ENCODE assay signal across 1 cellular context in the genomic region with DNA sequence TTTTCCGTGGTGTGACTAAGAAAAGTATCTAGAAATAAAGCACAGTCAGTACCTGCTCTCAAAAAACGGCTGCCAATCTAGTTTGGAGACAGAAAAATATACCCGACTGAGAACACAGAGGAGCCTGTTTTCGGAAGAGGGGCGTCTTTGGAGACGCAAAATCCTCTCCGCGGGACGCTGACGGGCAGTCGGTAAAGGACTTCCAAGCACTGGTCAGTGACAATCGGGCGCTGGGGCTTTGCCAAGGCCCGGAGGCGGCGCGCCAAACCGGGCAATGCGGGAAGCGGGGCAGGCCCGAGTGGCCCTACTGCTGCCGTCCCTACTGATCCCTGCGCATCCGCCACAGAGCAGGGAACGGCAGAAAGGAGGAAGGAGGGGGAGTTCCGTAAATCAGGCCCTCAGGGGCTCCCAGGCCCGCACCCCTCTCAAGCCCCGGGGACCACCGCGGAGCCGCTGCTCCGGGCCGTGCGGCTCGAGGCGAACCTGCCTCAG.
TF ChIP-seq lines count a peak whose summit lies in the region.

No MANE protein-coding gene starts in this region.

TF ChIP-seq in K562, 482 proteins besides CTCF, POLR2A, EP300 and RAD21 (continued from another document and continues in another):
- TF ChIP-seq ATF2 (CRISPR knock-in tag; IDR thresholded peaks at IDR 0.05): peak; percentile 12; the same call in 1 of the 2 replicates
- no peak for TF ChIP-seq ZNF175 (CRISPR knock-in tag; IDR thresholded peaks at IDR 0.05; ENCODE audit: low read depth)
- TF ChIP-seq CHD1 (IDR thresholded peaks at IDR 0.05; ENCODE audit: low read length): peak; percentile 80
- TF ChIP-seq ZNF639 (CRISPR knock-in tag; conservative IDR thresholded peaks at IDR 0.05 in 1 of 2, IDR thresholded peaks at IDR 0.05 in 1 of 2): peak in 1 of 2 experiments; percentile 28; a peak in 1 of 4 replicates
- no peak for TF ChIP-seq FOS (IDR thresholded peaks at IDR 0.05; ENCODE audit: extremely low read depth, insufficient read length)
- TF ChIP-seq MTF1 (CRISPR knock-in tag; IDR thresholded peaks at IDR 0.05; ENCODE audit: borderline replicate concordance): no peak
- no peak for TF ChIP-seq TFAP4 (CRISPR knock-in tag; IDR thresholded peaks at IDR 0.05; ENCODE audit: borderline replicate concordance)
- no peak for TF ChIP-seq HDAC3 (IDR thresholded peaks at IDR 0.05; ENCODE audit: borderline replicate concordance, partially characterized antibody)
- TF ChIP-seq JUN (IDR thresholded peaks at IDR 0.05; ENCODE audit: borderline replicate concordance, low read depth, low read length): no peak
- no peak for TF ChIP-seq JUN (CRISPR knock-in tag; IDR thresholded peaks at IDR 0.05; ENCODE audit: borderline replicate concordance)
- no peak for TF ChIP-seq HDGF (IDR thresholded peaks at IDR 0.05)
- TF ChIP-seq NR1H2 (CRISPR knock-in tag; IDR thresholded peaks at IDR 0.05): 0 out of 2 replicates have a peak, but pooled peaks have one; percentile 34
- TF ChIP-seq MXI1 (IDR thresholded peaks at IDR 0.05; ENCODE audit: low read depth, low read length): no peak
- TF ChIP-seq SMARCB1 (IDR thresholded peaks at IDR 0.05; ENCODE audit: insufficient read length, low read depth): no peak
- TF ChIP-seq FOXK1 (CRISPR knock-in tag; IDR thresholded peaks at IDR 0.05; ENCODE audit: borderline replicate concordance): no peak
- no peak for TF ChIP-seq LARP7 (IDR thresholded peaks at IDR 0.05)
- TF ChIP-seq, protein P1, sequence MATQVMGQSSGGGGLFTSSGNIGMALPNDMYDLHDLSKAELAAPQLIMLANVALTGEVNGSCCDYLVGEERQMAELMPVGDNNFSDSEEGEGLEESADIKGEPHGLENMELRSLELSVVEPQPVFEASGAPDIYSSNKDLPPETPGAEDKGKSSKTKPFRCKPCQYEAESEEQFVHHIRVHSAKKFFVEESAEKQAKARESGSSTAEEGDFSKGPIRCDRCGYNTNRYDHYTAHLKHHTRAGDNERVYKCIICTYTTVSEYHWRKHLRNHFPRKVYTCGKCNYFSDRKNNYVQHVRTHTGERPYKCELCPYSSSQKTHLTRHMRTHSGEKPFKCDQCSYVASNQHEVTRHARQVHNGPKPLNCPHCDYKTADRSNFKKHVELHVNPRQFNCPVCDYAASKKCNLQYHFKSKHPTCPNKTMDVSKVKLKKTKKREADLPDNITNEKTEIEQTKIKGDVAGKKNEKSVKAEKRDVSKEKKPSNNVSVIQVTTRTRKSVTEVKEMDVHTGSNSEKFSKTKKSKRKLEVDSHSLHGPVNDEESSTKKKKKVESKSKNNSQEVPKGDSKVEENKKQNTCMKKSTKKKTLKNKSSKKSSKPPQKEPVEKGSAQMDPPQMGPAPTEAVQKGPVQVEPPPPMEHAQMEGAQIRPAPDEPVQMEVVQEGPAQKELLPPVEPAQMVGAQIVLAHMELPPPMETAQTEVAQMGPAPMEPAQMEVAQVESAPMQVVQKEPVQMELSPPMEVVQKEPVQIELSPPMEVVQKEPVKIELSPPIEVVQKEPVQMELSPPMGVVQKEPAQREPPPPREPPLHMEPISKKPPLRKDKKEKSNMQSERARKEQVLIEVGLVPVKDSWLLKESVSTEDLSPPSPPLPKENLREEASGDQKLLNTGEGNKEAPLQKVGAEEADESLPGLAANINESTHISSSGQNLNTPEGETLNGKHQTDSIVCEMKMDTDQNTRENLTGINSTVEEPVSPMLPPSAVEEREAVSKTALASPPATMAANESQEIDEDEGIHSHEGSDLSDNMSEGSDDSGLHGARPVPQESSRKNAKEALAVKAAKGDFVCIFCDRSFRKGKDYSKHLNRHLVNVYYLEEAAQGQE (CRISPR knock-in tag; IDR thresholded peaks at IDR 0.05; ENCODE audit: low read depth): 0 out of 2 replicates have a peak, but pooled peaks have one; percentile 53
- TF ChIP-seq, protein P2, sequence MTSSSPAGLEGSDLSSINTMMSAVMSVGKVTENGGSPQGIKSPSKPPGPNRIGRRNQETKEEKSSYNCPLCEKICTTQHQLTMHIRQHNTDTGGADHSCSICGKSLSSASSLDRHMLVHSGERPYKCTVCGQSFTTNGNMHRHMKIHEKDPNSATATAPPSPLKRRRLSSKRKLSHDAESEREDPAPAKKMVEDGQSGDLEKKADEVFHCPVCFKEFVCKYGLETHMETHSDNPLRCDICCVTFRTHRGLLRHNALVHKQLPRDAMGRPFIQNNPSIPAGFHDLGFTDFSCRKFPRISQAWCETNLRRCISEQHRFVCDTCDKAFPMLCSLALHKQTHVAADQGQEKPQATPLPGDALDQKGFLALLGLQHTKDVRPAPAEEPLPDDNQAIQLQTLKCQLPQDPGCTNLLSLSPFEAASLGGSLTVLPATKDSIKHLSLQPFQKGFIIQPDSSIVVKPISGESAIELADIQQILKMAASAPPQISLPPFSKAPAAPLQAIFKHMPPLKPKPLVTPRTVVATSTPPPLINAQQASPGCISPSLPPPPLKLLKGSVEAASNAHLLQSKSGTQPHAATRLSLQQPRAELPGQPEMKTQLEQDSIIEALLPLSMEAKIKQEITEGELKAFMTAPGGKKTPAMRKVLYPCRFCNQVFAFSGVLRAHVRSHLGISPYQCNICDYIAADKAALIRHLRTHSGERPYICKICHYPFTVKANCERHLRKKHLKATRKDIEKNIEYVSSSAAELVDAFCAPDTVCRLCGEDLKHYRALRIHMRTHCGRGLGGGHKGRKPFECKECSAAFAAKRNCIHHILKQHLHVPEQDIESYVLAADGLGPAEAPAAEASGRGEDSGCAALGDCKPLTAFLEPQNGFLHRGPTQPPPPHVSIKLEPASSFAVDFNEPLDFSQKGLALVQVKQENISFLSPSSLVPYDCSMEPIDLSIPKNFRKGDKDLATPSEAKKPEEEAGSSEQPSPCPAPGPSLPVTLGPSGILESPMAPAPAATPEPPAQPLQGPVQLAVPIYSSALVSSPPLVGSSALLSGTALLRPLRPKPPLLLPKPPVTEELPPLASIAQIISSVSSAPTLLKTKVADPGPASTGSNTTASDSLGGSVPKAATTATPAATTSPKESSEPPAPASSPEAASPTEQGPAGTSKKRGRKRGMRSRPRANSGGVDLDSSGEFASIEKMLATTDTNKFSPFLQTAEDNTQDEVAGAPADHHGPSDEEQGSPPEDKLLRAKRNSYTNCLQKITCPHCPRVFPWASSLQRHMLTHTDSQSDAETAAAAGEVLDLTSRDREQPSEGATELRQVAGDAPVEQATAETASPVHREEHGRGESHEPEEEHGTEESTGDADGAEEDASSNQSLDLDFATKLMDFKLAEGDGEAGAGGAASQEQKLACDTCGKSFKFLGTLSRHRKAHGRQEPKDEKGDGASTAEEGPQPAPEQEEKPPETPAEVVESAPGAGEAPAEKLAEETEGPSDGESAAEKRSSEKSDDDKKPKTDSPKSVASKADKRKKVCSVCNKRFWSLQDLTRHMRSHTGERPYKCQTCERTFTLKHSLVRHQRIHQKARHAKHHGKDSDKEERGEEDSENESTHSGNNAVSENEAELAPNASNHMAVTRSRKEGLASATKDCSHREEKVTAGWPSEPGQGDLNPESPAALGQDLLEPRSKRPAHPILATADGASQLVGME (CRISPR knock-in tag; IDR thresholded peaks at IDR 0.05): no peak
- TF ChIP-seq MYC (IDR thresholded peaks at IDR 0.05; ENCODE audit: low read depth, low read length): no peak
- TF ChIP-seq MYC (CRISPR knock-in tag; IDR thresholded peaks at IDR 0.05; ENCODE audit: borderline replicate concordance, low read depth): peak; percentile 69; the same call in 1 of the 2 replicates
- no peak for TF ChIP-seq STAG1 (CRISPR knock-in tag; IDR thresholded peaks at IDR 0.05; ENCODE audit: borderline replicate concordance)
- no peak for TF ChIP-seq ARID2 (IDR thresholded peaks at IDR 0.05)
- TF ChIP-seq CEBPB (tag; IDR thresholded peaks at IDR 0.05): no peak
- no peak for TF ChIP-seq EHMT2 (IDR thresholded peaks at IDR 0.05)
- TF ChIP-seq MAFF (IDR thresholded peaks at IDR 0.05; ENCODE audit: low read length): no peak
- peak; percentile 44 for TF ChIP-seq NFIC (IDR thresholded peaks at IDR 0.05)
- no peak for TF ChIP-seq MEF2D (tag; conservative IDR thresholded peaks at IDR 0.05; ENCODE audit: low read depth)
- no peak for TF ChIP-seq RBM14 (IDR thresholded peaks at IDR 0.05; ENCODE audit: borderline replicate concordance, insufficient read depth, low read depth, low read length)
- no peak for TF ChIP-seq ZBTB2 (IDR thresholded peaks at IDR 0.05)
- no peak for TF ChIP-seq RBM15 (IDR thresholded peaks at IDR 0.05; ENCODE audit: insufficient read depth, low read length)
- no peak for TF ChIP-seq SETDB1 (IDR thresholded peaks at IDR 0.05; ENCODE audit: low read length)
- TF ChIP-seq ATF6 (CRISPR knock-in tag; IDR thresholded peaks at IDR 0.05): 0 out of 2 replicates have a peak, but pooled peaks have one; percentile 47
- no peak for TF ChIP-seq RBM17 (IDR thresholded peaks at IDR 0.05; ENCODE audit: borderline replicate concordance, low read depth, low read length)
- 0 out of 2 replicates have a peak, but pooled peaks have one; percentile 14 for TF ChIP-seq SPI1 (IDR thresholded peaks at IDR 0.05; ENCODE audit: borderline replicate concordance, low read depth, low read length)
- no peak for TF ChIP-seq MCM3 (IDR thresholded peaks at IDR 0.05)
- 0 out of 2 replicates have a peak, but pooled peaks have one; percentile 8 for TF ChIP-seq SMARCA4 (IDR thresholded peaks at IDR 0.05)
- no peak for TF ChIP-seq TRIM24 (IDR thresholded peaks at IDR 0.05)
- TF ChIP-seq E2F4 (CRISPR knock-in tag; IDR thresholded peaks at IDR 0.05; ENCODE audit: low read depth): no peak
- TF ChIP-seq ZNF668 (CRISPR knock-in tag; IDR thresholded peaks at IDR 0.05): no peak
- no peak for TF ChIP-seq ILF3 (IDR thresholded peaks at IDR 0.05; ENCODE audit: borderline replicate concordance)
- TF ChIP-seq SRSF1 (IDR thresholded peaks at IDR 0.05; ENCODE audit: low read depth, low read length): no peak
